ENCODE assay signal across 1 cellular context in the genomic region with DNA sequence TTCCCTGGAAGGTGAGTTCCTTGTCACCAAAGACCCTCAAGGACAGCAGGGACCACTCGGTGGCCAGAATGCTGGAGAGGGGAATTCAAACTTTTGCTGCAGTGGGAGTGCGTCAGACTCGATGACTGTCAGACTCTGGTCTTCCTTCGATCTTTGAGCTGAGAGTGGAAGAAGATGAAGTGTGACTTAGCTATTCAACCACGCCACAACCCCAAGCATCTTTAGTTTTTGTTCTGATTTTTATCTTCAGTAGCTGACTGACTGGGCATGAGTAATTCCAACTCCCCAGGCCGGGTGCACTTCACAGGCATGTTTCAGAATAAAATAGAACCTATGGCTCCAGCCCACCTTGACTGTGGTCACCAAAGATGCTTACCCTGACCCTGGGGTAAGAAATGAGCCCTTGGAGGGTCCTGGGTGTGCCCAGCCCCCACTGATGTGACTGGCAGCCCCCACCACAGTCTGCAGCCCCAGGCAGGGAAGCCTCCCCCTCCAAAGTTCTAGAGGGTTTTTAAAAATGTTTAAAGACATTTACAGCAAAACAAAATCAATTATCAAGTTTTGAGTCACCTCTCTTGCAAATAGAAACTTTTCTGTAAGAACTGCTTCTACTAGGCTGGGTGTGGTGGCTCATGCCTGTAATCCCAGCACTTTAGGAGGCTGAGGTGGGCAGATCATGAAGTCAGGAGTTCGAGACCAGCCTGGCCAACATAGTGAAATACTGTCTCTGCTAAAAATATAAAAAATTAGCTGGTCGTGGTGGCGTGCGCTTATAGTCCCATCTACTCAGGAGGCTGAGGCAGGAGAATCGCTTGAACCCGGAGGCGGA.
TF ChIP-seq lines count a peak whose summit lies in the region.

No MANE protein-coding gene starts in this region.

TF ChIP-seq in GM12878, 131 proteins besides CTCF, POLR2A, EP300 and RAD21 (continued from another document):
- TF ChIP-seq HCFC1 (IDR thresholded peaks at IDR 0.05; ENCODE audit: low read length) = no peak
- TF ChIP-seq FOS (IDR thresholded peaks at IDR 0.05; ENCODE audit: borderline replicate concordance, extremely low read depth, insufficient read length) = no peak
- TF ChIP-seq ATF7 (IDR thresholded peaks at IDR 0.05; ENCODE audit: low read depth) = no peak
- no peak for TF ChIP-seq YBX1 (IDR thresholded peaks at IDR 0.05)
- no peak for TF ChIP-seq PAX8 (IDR thresholded peaks at IDR 0.05)
- no peak for TF ChIP-seq YY1 (IDR thresholded peaks at IDR 0.05; ENCODE audit: low read depth, low read length)
- no peak for TF ChIP-seq TBL1XR1 (IDR thresholded peaks at IDR 0.05; ENCODE audit: low read depth, low read length)
- no peak for TF ChIP-seq RAD51 (IDR thresholded peaks at IDR 0.05)
- TF ChIP-seq TCF3 (IDR thresholded peaks at IDR 0.05; ENCODE audit: borderline replicate concordance, insufficient read depth, low read depth, low read length) = peak; percentile 34; the same call in 1 of the 2 replicates
- TF ChIP-seq, protein P1, sequence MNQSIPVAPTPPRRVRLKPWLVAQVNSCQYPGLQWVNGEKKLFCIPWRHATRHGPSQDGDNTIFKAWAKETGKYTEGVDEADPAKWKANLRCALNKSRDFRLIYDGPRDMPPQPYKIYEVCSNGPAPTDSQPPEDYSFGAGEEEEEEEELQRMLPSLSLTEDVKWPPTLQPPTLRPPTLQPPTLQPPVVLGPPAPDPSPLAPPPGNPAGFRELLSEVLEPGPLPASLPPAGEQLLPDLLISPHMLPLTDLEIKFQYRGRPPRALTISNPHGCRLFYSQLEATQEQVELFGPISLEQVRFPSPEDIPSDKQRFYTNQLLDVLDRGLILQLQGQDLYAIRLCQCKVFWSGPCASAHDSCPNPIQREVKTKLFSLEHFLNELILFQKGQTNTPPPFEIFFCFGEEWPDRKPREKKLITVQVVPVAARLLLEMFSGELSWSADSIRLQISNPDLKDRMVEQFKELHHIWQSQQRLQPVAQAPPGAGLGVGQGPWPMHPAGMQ (IDR thresholded peaks at IDR 0.05; ENCODE audit: borderline replicate concordance) = no peak
- TF ChIP-seq JUND (IDR thresholded peaks at IDR 0.05; ENCODE audit: low read depth, low read length) = no peak
- TF ChIP-seq STAT3 (IDR thresholded peaks at IDR 0.05; ENCODE audit: low read depth, low read length) = no peak
- TF ChIP-seq ETV6 (conservative IDR thresholded peaks at IDR 0.05 in 1 of 2, IDR thresholded peaks at IDR 0.05 in 1 of 2; ENCODE audit: borderline replicate concordance in 1 of 2, low read depth in 1 of 2) = no peak
- TF ChIP-seq NFYA (IDR thresholded peaks at IDR 0.05; ENCODE audit: borderline replicate concordance, low read depth, low read length) = no peak
- no peak for TF ChIP-seq NBN (IDR thresholded peaks at IDR 0.05)
- peak; percentile 36; the same call in 1 of the 2 replicates for TF ChIP-seq SMARCA5 (IDR thresholded peaks at IDR 0.05)
- no peak for TF ChIP-seq STAT1 (conservative IDR thresholded peaks at IDR 0.05)
- TF ChIP-seq NFXL1 (IDR thresholded peaks at IDR 0.05; ENCODE audit: borderline replicate concordance) = no peak
- no peak for TF ChIP-seq SREBF2 (IDR thresholded peaks at IDR 0.05; ENCODE audit: low read length)
- TF ChIP-seq ZZZ3 (IDR thresholded peaks at IDR 0.05; ENCODE audit: control insufficient read depth, insufficient read length, low read depth) = no peak
- no peak for TF ChIP-seq CHD2 (IDR thresholded peaks at IDR 0.05; ENCODE audit: borderline replicate concordance, low read depth, low read length)
- 0 out of 4 replicates have a peak, but pooled peaks of 1 of the 2 experiments have one; percentile 6 for TF ChIP-seq BHLHE40 (IDR thresholded peaks at IDR 0.05; ENCODE audit: borderline replicate concordance in 1 of 2, low read depth in 2 of 2, low read length in 1 of 2)
- TF ChIP-seq SUZ12 (IDR thresholded peaks at IDR 0.05; ENCODE audit: unreplicated experiment) = no peak
- no peak for TF ChIP-seq POLR2AphosphoS2 (IDR thresholded peaks at IDR 0.05; ENCODE audit: low read depth, low read length)
- TF ChIP-seq, protein P2, sequence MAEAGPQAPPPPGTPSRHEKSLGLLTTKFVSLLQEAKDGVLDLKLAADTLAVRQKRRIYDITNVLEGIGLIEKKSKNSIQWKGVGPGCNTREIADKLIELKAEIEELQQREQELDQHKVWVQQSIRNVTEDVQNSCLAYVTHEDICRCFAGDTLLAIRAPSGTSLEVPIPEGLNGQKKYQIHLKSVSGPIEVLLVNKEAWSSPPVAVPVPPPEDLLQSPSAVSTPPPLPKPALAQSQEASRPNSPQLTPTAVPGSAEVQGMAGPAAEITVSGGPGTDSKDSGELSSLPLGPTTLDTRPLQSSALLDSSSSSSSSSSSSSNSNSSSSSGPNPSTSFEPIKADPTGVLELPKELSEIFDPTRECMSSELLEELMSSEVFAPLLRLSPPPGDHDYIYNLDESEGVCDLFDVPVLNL (IDR thresholded peaks at IDR 0.05; ENCODE audit: low read depth, low read length) = no peak
- TF ChIP-seq, protein P3, sequence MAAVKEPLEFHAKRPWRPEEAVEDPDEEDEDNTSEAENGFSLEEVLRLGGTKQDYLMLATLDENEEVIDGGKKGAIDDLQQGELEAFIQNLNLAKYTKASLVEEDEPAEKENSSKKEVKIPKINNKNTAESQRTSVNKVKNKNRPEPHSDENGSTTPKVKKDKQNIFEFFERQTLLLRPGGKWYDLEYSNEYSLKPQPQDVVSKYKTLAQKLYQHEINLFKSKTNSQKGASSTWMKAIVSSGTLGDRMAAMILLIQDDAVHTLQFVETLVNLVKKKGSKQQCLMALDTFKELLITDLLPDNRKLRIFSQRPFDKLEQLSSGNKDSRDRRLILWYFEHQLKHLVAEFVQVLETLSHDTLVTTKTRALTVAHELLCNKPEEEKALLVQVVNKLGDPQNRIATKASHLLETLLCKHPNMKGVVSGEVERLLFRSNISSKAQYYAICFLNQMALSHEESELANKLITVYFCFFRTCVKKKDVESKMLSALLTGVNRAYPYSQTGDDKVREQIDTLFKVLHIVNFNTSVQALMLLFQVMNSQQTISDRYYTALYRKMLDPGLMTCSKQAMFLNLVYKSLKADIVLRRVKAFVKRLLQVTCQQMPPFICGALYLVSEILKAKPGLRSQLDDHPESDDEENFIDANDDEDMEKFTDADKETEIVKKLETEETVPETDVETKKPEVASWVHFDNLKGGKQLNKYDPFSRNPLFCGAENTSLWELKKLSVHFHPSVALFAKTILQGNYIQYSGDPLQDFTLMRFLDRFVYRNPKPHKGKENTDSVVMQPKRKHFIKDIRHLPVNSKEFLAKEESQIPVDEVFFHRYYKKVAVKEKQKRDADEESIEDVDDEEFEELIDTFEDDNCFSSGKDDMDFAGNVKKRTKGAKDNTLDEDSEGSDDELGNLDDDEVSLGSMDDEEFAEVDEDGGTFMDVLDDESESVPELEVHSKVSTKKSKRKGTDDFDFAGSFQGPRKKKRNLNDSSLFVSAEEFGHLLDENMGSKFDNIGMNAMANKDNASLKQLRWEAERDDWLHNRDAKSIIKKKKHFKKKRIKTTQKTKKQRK (IDR thresholded peaks at IDR 0.05; ENCODE audit: low read depth, low read length) = no peak
- TF ChIP-seq, protein P4, sequence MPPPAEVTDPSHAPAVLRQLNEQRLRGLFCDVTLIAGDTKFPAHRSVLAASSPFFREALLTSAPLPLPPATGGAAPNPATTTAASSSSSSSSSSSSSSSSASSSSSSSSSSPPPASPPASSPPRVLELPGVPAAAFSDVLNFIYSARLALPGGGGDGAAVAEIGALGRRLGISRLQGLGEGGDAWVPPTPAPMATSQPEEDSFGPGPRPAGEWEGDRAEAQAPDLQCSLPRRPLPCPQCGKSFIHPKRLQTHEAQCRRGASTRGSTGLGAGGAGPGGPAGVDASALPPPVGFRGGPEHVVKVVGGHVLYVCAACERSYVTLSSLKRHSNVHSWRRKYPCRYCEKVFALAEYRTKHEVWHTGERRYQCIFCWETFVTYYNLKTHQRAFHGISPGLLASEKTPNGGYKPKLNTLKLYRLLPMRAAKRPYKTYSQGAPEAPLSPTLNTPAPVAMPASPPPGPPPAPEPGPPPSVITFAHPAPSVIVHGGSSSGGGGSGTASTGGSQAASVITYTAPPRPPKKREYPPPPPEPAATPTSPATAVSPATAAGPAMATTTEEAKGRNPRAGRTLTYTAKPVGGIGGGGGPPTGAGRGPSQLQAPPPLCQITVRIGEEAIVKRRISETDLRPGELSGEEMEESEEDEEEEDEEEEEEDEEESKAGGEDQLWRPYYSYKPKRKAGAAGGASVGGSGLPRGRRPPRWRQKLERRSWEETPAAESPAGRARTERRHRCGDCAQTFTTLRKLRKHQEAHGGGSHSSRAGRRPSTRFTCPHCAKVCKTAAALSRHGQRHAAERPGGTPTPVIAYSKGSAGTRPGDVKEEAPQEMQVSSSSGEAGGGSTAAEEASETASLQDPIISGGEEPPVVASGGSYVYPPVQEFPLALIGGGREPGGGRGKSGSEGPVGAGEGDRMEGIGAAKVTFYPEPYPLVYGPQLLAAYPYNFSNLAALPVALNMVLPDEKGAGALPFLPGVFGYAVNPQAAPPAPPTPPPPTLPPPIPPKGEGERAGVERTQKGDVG (CRISPR knock-in tag; IDR thresholded peaks at IDR 0.05) = no peak
- no peak for TF ChIP-seq CHD1 (IDR thresholded peaks at IDR 0.05; ENCODE audit: low read depth, low read length)
- no peak for TF ChIP-seq KDM1A (IDR thresholded peaks at IDR 0.05; ENCODE audit: borderline replicate concordance)
- TF ChIP-seq NR2C1 (IDR thresholded peaks at IDR 0.05) = no peak
- TF ChIP-seq BMI1 (IDR thresholded peaks at IDR 0.05; ENCODE audit: borderline replicate concordance) = no peak
- TF ChIP-seq DPF2 (IDR thresholded peaks at IDR 0.05) = no peak
- TF ChIP-seq, protein P5, sequence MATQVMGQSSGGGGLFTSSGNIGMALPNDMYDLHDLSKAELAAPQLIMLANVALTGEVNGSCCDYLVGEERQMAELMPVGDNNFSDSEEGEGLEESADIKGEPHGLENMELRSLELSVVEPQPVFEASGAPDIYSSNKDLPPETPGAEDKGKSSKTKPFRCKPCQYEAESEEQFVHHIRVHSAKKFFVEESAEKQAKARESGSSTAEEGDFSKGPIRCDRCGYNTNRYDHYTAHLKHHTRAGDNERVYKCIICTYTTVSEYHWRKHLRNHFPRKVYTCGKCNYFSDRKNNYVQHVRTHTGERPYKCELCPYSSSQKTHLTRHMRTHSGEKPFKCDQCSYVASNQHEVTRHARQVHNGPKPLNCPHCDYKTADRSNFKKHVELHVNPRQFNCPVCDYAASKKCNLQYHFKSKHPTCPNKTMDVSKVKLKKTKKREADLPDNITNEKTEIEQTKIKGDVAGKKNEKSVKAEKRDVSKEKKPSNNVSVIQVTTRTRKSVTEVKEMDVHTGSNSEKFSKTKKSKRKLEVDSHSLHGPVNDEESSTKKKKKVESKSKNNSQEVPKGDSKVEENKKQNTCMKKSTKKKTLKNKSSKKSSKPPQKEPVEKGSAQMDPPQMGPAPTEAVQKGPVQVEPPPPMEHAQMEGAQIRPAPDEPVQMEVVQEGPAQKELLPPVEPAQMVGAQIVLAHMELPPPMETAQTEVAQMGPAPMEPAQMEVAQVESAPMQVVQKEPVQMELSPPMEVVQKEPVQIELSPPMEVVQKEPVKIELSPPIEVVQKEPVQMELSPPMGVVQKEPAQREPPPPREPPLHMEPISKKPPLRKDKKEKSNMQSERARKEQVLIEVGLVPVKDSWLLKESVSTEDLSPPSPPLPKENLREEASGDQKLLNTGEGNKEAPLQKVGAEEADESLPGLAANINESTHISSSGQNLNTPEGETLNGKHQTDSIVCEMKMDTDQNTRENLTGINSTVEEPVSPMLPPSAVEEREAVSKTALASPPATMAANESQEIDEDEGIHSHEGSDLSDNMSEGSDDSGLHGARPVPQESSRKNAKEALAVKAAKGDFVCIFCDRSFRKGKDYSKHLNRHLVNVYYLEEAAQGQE (IDR thresholded peaks at IDR 0.05; ENCODE audit: low read depth, low read length) = no peak
- peak; percentile 57; the same call in 1 of the 2 replicates for TF ChIP-seq PAX5 (IDR thresholded peaks at IDR 0.05; ENCODE audit: borderline replicate concordance, low read depth, low read length)
